In genomic region chr14:89262041-89262440, GRCh38 we compare ENCODE assay signal across 17 cellular contexts.
A peak's percentile ranks its signal among the peaks of the same experiment; 100 is the strongest.
DNase-seq lines count a peak whose midpoint lies in the region; ATAC-seq and TF ChIP-seq lines count a peak whose summit lies in the region.
"Had no signal": no experiment of that assay in that cellular context is flagged by ENCODE, and none has a peak within 500 bp of the region (broad histone marks: within the 10 kb centered on the region; RNA-seq: fewer than 3 reads in every experiment).

No MANE protein-coding gene starts in this region.

- H3K36me3 Mint-ChIP-seq in activated naive CD4-positive, alpha-beta T cell treated with anti-CD3 and anti-CD28 coated beads, Interleukin-2, amount 10 ng/mL, durations not matched to agents 7 days and 5 days, result peaks cover 22% of the 10 kb centered on the region
- H3K36me3 Mint-ChIP-seq in WTC11, result peaks cover 13% of the 10 kb centered on the region
- peaks cover 15% of the 10 kb centered on the region for H3K36me3 Mint-ChIP-seq in endothelial cell (ENCODE audit: low read depth, unreplicated experiment)
- H3K36me3 Mint-ChIP-seq in stimulated activated naive B cell treated with anti-CD40 and anti-IgM and Interleukin-4, amounts not matched to agents 10 μg/mL and 1 μg/mL and 100 μg/mL, for 72 hours, result peaks cover 68 to 70% of the 10 kb centered on the region in 2 donors

- POLR2A ChIA-PET in WTC11 (lab: Charles Lee), result no interaction called here

- peaks cover 4% of the 10 kb centered on the region for H3K4me1 Mint-ChIP-seq in activated naive CD4-positive, alpha-beta T cell treated with anti-CD3 and anti-CD28 coated beads, Interleukin-2, amount 10 ng/mL, durations not matched to agents 7 days and 5 days
- H3K4me1 Mint-ChIP-seq in WTC11 (peaks cover 57% of the 10 kb centered on the region), endothelial cell (ENCODE audit: unreplicated experiment) (peaks cover 7% of the 10 kb centered on the region)
- H3K4me1 Mint-ChIP-seq in stimulated activated naive B cell treated with anti-CD40 and anti-IgM and Interleukin-4, amounts not matched to agents 10 μg/mL and 1 μg/mL and 100 μg/mL, for 72 hours, result peaks cover 46 to 63% of the 10 kb centered on the region in 2 donors

- no peak overlapping the region for H3K4me3 Mint-ChIP-seq in activated naive CD4-positive, alpha-beta T cell treated with anti-CD3 and anti-CD28 coated beads, Interleukin-2, amount 10 ng/mL, durations not matched to agents 7 days and 5 days
- H3K4me3 Mint-ChIP-seq in WTC11 (no peak overlapping the region), endothelial cell (ENCODE audit: unreplicated experiment) (no peak overlapping the region)
- no peak overlapping the region for H3K4me3 Mint-ChIP-seq in stimulated activated naive B cell treated with anti-CD40 and anti-IgM and Interleukin-4, amounts not matched to agents 10 μg/mL and 1 μg/mL and 100 μg/mL, for 72 hours
- H3K4me3 Mint-ChIP-seq: HFFc6 had no signal

- TF ChIP-seq CTCF in WTC11 (IDR thresholded peaks at IDR 0.05) (no peak), endothelial cell (IDR thresholded peaks at IDR 0.05; ENCODE audit: unreplicated experiment) (no peak)

- no peaks in the 10 kb centered on the region for H3K9me3 Mint-ChIP-seq in activated naive CD4-positive, alpha-beta T cell treated with anti-CD3 and anti-CD28 coated beads, Interleukin-2, amount 10 ng/mL, durations not matched to agents 7 days and 5 days
- H3K9me3 Mint-ChIP-seq in WTC11 (no peaks in the 10 kb centered on the region), endothelial cell (ENCODE audit: unreplicated experiment) (no peaks in the 10 kb centered on the region)
- H3K9me3 Mint-ChIP-seq in stimulated activated naive B cell treated with anti-CD40 and anti-IgM and Interleukin-4, amounts not matched to agents 10 μg/mL and 1 μg/mL and 100 μg/mL, for 72 hours, result peaks cover 3 to 5% of the 10 kb centered on the region in 2 donors
- H3K9me3 Mint-ChIP-seq: HFFc6 had no signal

- CTCF ChIA-PET in activated naive CD4-positive, alpha-beta T cell treated with anti-CD3 and anti-CD28 coated beads, Interleukin-2, amount 10 ng/mL, durations not matched to agents 7 days and 5 days (lab: Charles Lee), result no interaction called here
- CTCF ChIA-PET in WTC11 (lab: Charles Lee), result no interaction called here

- H3K27ac Mint-ChIP-seq in activated naive CD4-positive, alpha-beta T cell treated with anti-CD3 and anti-CD28 coated beads, Interleukin-2, amount 10 ng/mL, durations not matched to agents 7 days and 5 days, result peak overlapping the region; percentile 9
- H3K27ac Mint-ChIP-seq in WTC11 (peak overlapping the region; percentile 60; the same call in 1 of the 2 replicates), endothelial cell (ENCODE audit: unreplicated experiment) (peak overlapping the region; percentile 4)
- H3K27ac Mint-ChIP-seq in stimulated activated naive B cell treated with anti-CD40 and anti-IgM and Interleukin-4, amounts not matched to agents 10 μg/mL and 1 μg/mL and 100 μg/mL, for 72 hours, result peak overlapping the region; percentile 52
- H3K27ac Mint-ChIP-seq: HFFc6 had no signal

- no peaks in the 10 kb centered on the region for H3K27me3 Mint-ChIP-seq in activated naive CD4-positive, alpha-beta T cell treated with anti-CD3 and anti-CD28 coated beads, Interleukin-2, amount 10 ng/mL, durations not matched to agents 7 days and 5 days
- no peaks in the 10 kb centered on the region for H3K27me3 Mint-ChIP-seq in WTC11 (ENCODE audit: low read depth)
- H3K27me3 Mint-ChIP-seq in endothelial cell (ENCODE audit: unreplicated experiment), result peaks cover 7% of the 10 kb centered on the region
- no peaks in the 10 kb centered on the region for H3K27me3 Mint-ChIP-seq in stimulated activated naive B cell treated with anti-CD40 and anti-IgM and Interleukin-4, amounts not matched to agents 10 μg/mL and 1 μg/mL and 100 μg/mL, for 72 hours

- no peak for DNase-seq in activated naive CD4-positive, alpha-beta T cell treated with anti-CD3 and anti-CD28 coated beads, Interleukin-2, amount 10 ng/mL, durations not matched to agents 7 days and 5 days
- DNase-seq in activated naive CD4-positive, alpha-beta T cell treated with Interleukin-2 at 50 U/mL for 16 hours, result no peak
- DNase-seq in WTC11 (ENCODE audit: low spot score) (no peak), endothelial cell (ENCODE audit: low spot score) (no peak), NK-92 (lab: John Stamatoyannopoulos, UW; ENCODE audit: unreplicated experiment) (no peak), RPMI8226 (no peak)
- DNase-seq in stimulated activated naive B cell treated with anti-CD40 and anti-IgM and Interleukin-4, amounts not matched to agents 10 μg/mL and 1 μg/mL and 100 μg/mL, for 72 hours, result no peak
- DNase-seq: BE2C, HFFc6, Karpas-422, MM.1S, NCI-H1105, NCI-H187, NCI-H446, NCI-H748 treated with DMSO at 0.1 percent for 48 hours, PC-9 had no signal

- no peak for ATAC-seq in WTC11
- no peak for ATAC-seq in stimulated activated naive B cell treated with anti-CD40 and anti-IgM and Interleukin-4, amounts not matched to agents 10 μg/mL and 1 μg/mL and 100 μg/mL, for 72 hours (replicated peaks)
- ATAC-seq in esophagus mucosa, result no peak

TF ChIP-seq in WTC11, 78 proteins besides CTCF, POLR2A, EP300 and RAD21 (continues in another document):
- TF ChIP-seq ZNF317 (CRISPR knock-in tag; IDR thresholded peaks at IDR 0.05; ENCODE audit: borderline replicate concordance, low read depth), result no peak
- no peak for TF ChIP-seq GABPB1 (CRISPR knock-in tag; IDR thresholded peaks at IDR 0.05)
- TF ChIP-seq ZBTB21 (CRISPR knock-in tag; IDR thresholded peaks at IDR 0.05; ENCODE audit: borderline replicate concordance), result no peak
- TF ChIP-seq ELF4 (CRISPR knock-in tag; IDR thresholded peaks at IDR 0.05; ENCODE audit: low read depth), result no peak
- TF ChIP-seq ZNF263 (CRISPR knock-in tag; IDR thresholded peaks at IDR 0.05; ENCODE audit: low read depth), result no peak
- no peak for TF ChIP-seq SMAD3 (CRISPR knock-in tag; IDR thresholded peaks at IDR 0.05; ENCODE audit: borderline replicate concordance)
- no peak for TF ChIP-seq MYBL2 (CRISPR knock-in tag; IDR thresholded peaks at IDR 0.05)
- TF ChIP-seq ZNF281 (CRISPR knock-in tag; IDR thresholded peaks at IDR 0.05), result no peak
- TF ChIP-seq ZNF423 (CRISPR knock-in tag; IDR thresholded peaks at IDR 0.05), result no peak
- no peak for TF ChIP-seq RELA (CRISPR knock-in tag; IDR thresholded peaks at IDR 0.05; ENCODE audit: borderline replicate concordance)
- TF ChIP-seq MLX (CRISPR knock-in tag; IDR thresholded peaks at IDR 0.05), result no peak
- no peak for TF ChIP-seq ERG (CRISPR knock-in tag; IDR thresholded peaks at IDR 0.05)
- TF ChIP-seq CREB1 (CRISPR knock-in tag; IDR thresholded peaks at IDR 0.05), result no peak
- no peak for TF ChIP-seq ETV6 (CRISPR knock-in tag; IDR thresholded peaks at IDR 0.05)
- no peak for TF ChIP-seq ZNF671 (CRISPR knock-in tag; IDR thresholded peaks at IDR 0.05)
- TF ChIP-seq ZNF416 (CRISPR knock-in tag; IDR thresholded peaks at IDR 0.05), result no peak
- no peak for TF ChIP-seq E2F5 (CRISPR knock-in tag; IDR thresholded peaks at IDR 0.05)

Comparison
In these comparisons a context has a peak if more than half of its experiments do, and no peak if none do; other contexts are left out.
1. H3K27ac Mint-ChIP-seq: peak in every context shown above with its lines; median percentile 60 in WTC11; 52 in stimulated activated naive B cell treated with anti-CD40 and anti-IgM and Interleukin-4, amounts not matched to agents 10 μg/mL and 1 μg/mL and 100 μg/mL, for 72 hours; 9 in activated naive CD4-positive, alpha-beta T cell treated with anti-CD3 and anti-CD28 coated beads, Interleukin-2, amount 10 ng/mL, durations not matched to agents 7 days and 5 days; 4 in endothelial cell.